In the genomic region with DNA sequence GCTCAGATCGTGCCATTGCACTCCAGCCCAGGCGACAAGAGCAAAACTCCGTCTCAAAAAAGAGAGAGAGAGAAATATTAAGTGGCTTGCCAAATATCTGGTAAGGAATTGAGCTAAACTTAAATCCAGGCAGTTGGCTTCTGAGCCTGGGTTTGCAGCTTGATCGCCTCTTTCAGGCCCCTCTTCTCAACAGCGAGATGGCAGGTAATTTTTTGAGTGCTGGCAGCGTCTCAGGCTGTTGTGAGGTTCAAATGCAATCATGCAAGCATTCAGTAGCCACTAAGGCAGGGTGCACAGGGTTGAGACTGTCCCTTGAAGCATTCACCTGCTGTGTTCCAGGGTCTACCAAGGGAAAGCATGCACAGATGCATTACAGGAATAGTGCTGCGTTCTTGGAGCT, we compare ENCODE assay signal across 14 cellular contexts. TPM values are rescaled to one million over a fixed set of nuclear protein-coding genes. Genes with fewer than 3 reads are reported as not detected.
A peak's percentile ranks its signal among the peaks of the same experiment; 100 is the strongest.
DNase-seq lines count a peak whose midpoint lies in the region; ATAC-seq, FAIRE-seq and TF ChIP-seq lines count a peak whose summit lies in the region.
"Had no signal": no experiment of that assay in that cellular context is flagged by ENCODE, and none has a peak within 500 bp of the region (broad histone marks: within the 10 kb centered on the region; RNA-seq: fewer than 3 reads in every experiment).

No MANE protein-coding gene starts in this region.

- TF ChIP-seq EP300 in A549 (IDR thresholded peaks at IDR 0.05): no peak

- intact Hi-C loops in CD14-positive monocyte (cut with micrococcal nuclease): no loop called here

- H3K27ac Mint-ChIP-seq in naive thymus-derived CD8-positive, alpha-beta T cell: peak overlapping the region in 2 of 10 donors; percentile 91 to 95
- no peak overlapping the region for H3K27ac Mint-ChIP-seq in CD14-positive monocyte

- peak overlapping the region; percentile 3 for H3K9ac ChIP-seq in HUES6 (ENCODE audit: low read length)

- H3K36me3 ChIP-seq in HUES6 (ENCODE audit: control insufficient read depth, insufficient read depth, low read length): peaks cover 9% of the 10 kb centered on the region
- H3K36me3 ChIP-seq: upper lobe of right lung had no signal

- H3K4me2 ChIP-seq in A549: peak overlapping the region; percentile 99; the same call in 1 of the 3 replicates

- no peaks in the 10 kb centered on the region for H3K9me3 ChIP-seq in A549
- H3K9me3 ChIP-seq in HUES6 (ENCODE audit: control insufficient read depth, insufficient read depth, low read depth, low read length): no peaks in the 10 kb centered on the region
- H3K9me3 ChIP-seq: upper lobe of right lung had no signal

- peaks cover 0 to 2% (median 0%) of the 10 kb centered on the region in 3 donors for H3K36me3 Mint-ChIP-seq in naive thymus-derived CD8-positive, alpha-beta T cell
- H3K36me3 Mint-ChIP-seq in CD14-positive monocyte: no peaks in the 10 kb centered on the region
- H3K36me3 Mint-ChIP-seq: activated naive CD4-positive, alpha-beta T cell treated with anti-CD3 and anti-CD28 coated beads, Interleukin-2, amount 50 U/mL, for 72 hours; brain had no signal

- TF ChIP-seq CTCF in A549 (IDR thresholded peaks at IDR 0.05) (no peak), CD14-positive monocyte (IDR thresholded peaks at IDR 0.05) (no peak)

- TF ChIP-seq POLR2A in A549 (IDR thresholded peaks at IDR 0.05; ENCODE audit: low read length): no peak

- H3K4me1 Mint-ChIP-seq in naive thymus-derived CD8-positive, alpha-beta T cell: peaks cover 0 to 18% (median 10%) of the 10 kb centered on the region in 4 donors
- peaks cover 7% of the 10 kb centered on the region for H3K4me1 Mint-ChIP-seq in CD14-positive monocyte

- no peak for FAIRE-seq in A549 (lab: Jason Lieb, UNC)

- no peak overlapping the region for H3K4me3 ChIP-seq in A549
- H3K4me3 ChIP-seq in HUES6 (ENCODE audit: low read depth, low read length): no peak overlapping the region

- DNase-seq in A549 (ENCODE audit: low read depth in 1 of 2, low spot score in 1 of 2) (no peak), NCI-H510A treated with DMSO at 0.1 percent for 48 hours (lab: John Stamatoyannopoulos, UW) (no peak), iPS-NIHi11 (ENCODE audit: low spot score) (no peak), CD14-positive monocyte (ENCODE audit: low spot score) (no peak)
- DNase-seq in naive thymus-derived CD8-positive, alpha-beta T cell: no peak
- DNase-seq in activated CD8-positive, alpha-beta memory T cell treated with anti-CD3 and anti-CD28 coated beads, Interleukin-2, amount 50 U/mL, for 48 hours: no peak

- WGBS in A549 (ENCODE audit: missing lambda C conversion rate): 76% methylated on average over 7 of the region's 7 CpGs

- H3K4me1 ChIP-seq in A549 (peaks cover 9% of the 10 kb centered on the region), HUES6 (ENCODE audit: control insufficient read depth, insufficient read depth, low read length) (peaks cover 34% of the 10 kb centered on the region)

- POLR2A ChIA-PET in A549 (lab: Yijun Ruan, JAX): interaction anchor here (0.8 to 2.2 kb wide), 6 partner anchors 9 to 89 kb away, joined by 3 to 10 read pairs (median 4); a partner anchor contains a TSS
- POLR2A ChIA-PET in naive thymus-derived CD8-positive, alpha-beta T cell (lab: Charles Lee): interaction anchor here (0.6 to 2.6 kb wide), 13 partner anchors 9 to 273 kb away, joined by 3 to 26 read pairs (median 4); a partner anchor contains a TSS

- H3K27me3 Mint-ChIP-seq in naive thymus-derived CD8-positive, alpha-beta T cell: peaks cover 0 to 4% (median 0%) of the 10 kb centered on the region in 5 donors
- peaks cover 23 to 29% (median 25%) of the 10 kb centered on the region in 3 donors for H3K27me3 Mint-ChIP-seq in CD14-positive monocyte (ENCODE audit: low read depth in 3 of 3)

- CTCF ChIA-PET in A549 (lab: Yijun Ruan, JAX): interaction anchor here (1.0 to 3.1 kb wide), 8 partner anchors 9 to 69 kb away, joined by 3 to 16 read pairs (median 3); a partner anchor contains a TSS

- no peaks in the 10 kb centered on the region; the same call in 1 of the 2 replicates for H3K27me3 ChIP-seq in HUES6 (ENCODE audit: control insufficient read depth, insufficient read depth, low read length)
- H3K27me3 ChIP-seq: upper lobe of right lung had no signal

- TF ChIP-seq RAD21 in A549 (conservative IDR thresholded peaks at IDR 0.05 in 1 of 2, IDR thresholded peaks at IDR 0.05 in 1 of 2): no peak

- H3K27ac ChIP-seq in A549: peak overlapping the region in 1 of 2 experiments; percentile 87; a peak in 2 of 6 replicates
- peak overlapping the region; percentile 4; the same call in 1 of the 2 replicates for H3K27ac ChIP-seq in HUES6 (ENCODE audit: low read depth, low read length)
- peak overlapping the region; percentile 94 for H3K27ac ChIP-seq in angular gyrus (ENCODE audit: low read depth, low read length)
- H3K27ac ChIP-seq: upper lobe of right lung had no signal

- H3K4me3 Mint-ChIP-seq in naive thymus-derived CD8-positive, alpha-beta T cell: peak overlapping the region in 8 of 10 donors; percentile 75 to 89 (median 86)
- peak overlapping the region in 1 of 2 donors; percentile 87 for H3K4me3 Mint-ChIP-seq in CD14-positive monocyte

- no peaks in the 10 kb centered on the region for H3K9me3 Mint-ChIP-seq in naive thymus-derived CD8-positive, alpha-beta T cell
- peaks cover 0 to 5% (median 1%) of the 10 kb centered on the region in 7 donors for H3K9me3 Mint-ChIP-seq in CD14-positive monocyte
- H3K9me3 Mint-ChIP-seq: activated naive CD4-positive, alpha-beta T cell treated with anti-CD3 and anti-CD28 coated beads, Interleukin-2, amount 50 U/mL, for 72 hours had no signal

- no peak for ATAC-seq in A549
- ATAC-seq in naive thymus-derived CD8-positive, alpha-beta T cell: no peak

TF ChIP-seq in A549, 52 proteins besides CTCF, POLR2A, EP300 and RAD21 (continues in another document):
- TF ChIP-seq TFCP2L1 (CRISPR knock-in tag; IDR thresholded peaks at IDR 0.05): no peak

RNA-seq across cellular contexts. Expression of a gene that starts 0.7 kb away (rescaled TPM):
- 19.2 and 29.1 TPM in 2 replicates for polyA plus RNA-seq in A549 (2011; rRNA removed)
- polyA plus RNA-seq in A549 (2012; cell fraction: cytosol; rRNA removed): 17.2 and 23.0 TPM in 2 replicates
- 48.8 and 53.2 TPM in 2 replicates for polyA plus RNA-seq in A549 (2012; cell fraction: nucleus; rRNA removed)
- 23.0 to 32.1 TPM (median 29.8 TPM) in 3 replicates for polyA plus RNA-seq in A549 (2017; fragmentation: RNase III; extraction: RNeasy Plus Mini Kit Qiagen cat#74134 plus additional on column Dnase treatment)
- polyA minus RNA-seq in A549 (2011; rRNA and poly(A)+ RNA removed): 17.2 and 25.4 TPM in 2 replicates
- 10 to 100 TPM; 53.9 to 58.4 TPM for total RNA-seq in naive thymus-derived CD8-positive, alpha-beta T cell
- 10 to 100 TPM; 25.1 to 40.9 (median 25.4) TPM for polyA plus RNA-seq in naive thymus-derived CD8-positive, alpha-beta T cell
- 1 to 10 TPM; 1.5 to 2.3 TPM for polyA plus RNA-seq in CD14-positive monocyte
- total RNA-seq: osteocyte had no signal

RNA-seq across cellular contexts. Expression of a gene that starts 22.4 kb away (rescaled TPM):
- polyA plus RNA-seq in A549 (2011; rRNA removed): 0.03 TPM in 1 of 2 replicates, not detected in the other
- 0.01 TPM in 1 of 2 replicates, not detected in the other for polyA plus RNA-seq in A549 (2012; cell fraction: cytosol; rRNA removed)
- polyA plus RNA-seq in A549 (2012; cell fraction: nucleus; rRNA removed): 0.05 and 0.18 TPM in 2 replicates
- not detected in 3 replicates for polyA plus RNA-seq in A549 (2017; fragmentation: RNase III; extraction: RNeasy Plus Mini Kit Qiagen cat#74134 plus additional on column Dnase treatment)
- polyA minus RNA-seq in A549 (2011; rRNA and poly(A)+ RNA removed): 0.04 TPM in 1 of 2 replicates, not detected in the other
- under 1 TPM in 1 of 2 experiments, not detected in 1; 0.27 TPM for total RNA-seq in naive thymus-derived CD8-positive, alpha-beta T cell
- polyA plus RNA-seq in naive thymus-derived CD8-positive, alpha-beta T cell: under 1 TPM in 1 of 3 donors, not detected in 2; 0.08 TPM
- not detected for polyA plus RNA-seq in CD14-positive monocyte
- total RNA-seq: glomerular endothelial cell, left ventricle myocardium superior, upper lobe of right lung had no signal

RNA-seq across cellular contexts. Expression of a gene that starts 23.2 kb away (rescaled TPM):
- polyA plus RNA-seq in A549 (2011; rRNA removed) (8.4 and 8.6 TPM in 2 replicates), A549 (2017; fragmentation: RNase III; extraction: RNeasy Plus Mini Kit Qiagen cat#74134 plus additional on column Dnase treatment) (6.8 to 9.3 TPM (median 8.7 TPM) in 3 replicates), CD14-positive monocyte (10 to 100 TPM; 10.9 to 11.9 TPM)
- polyA plus RNA-seq in A549 (2012; cell fraction: cytosol; rRNA removed): 10.4 and 18.1 TPM in 2 replicates
- 11.5 and 19.4 TPM in 2 replicates for polyA plus RNA-seq in A549 (2012; cell fraction: nucleus; rRNA removed)
- polyA minus RNA-seq in A549 (2011; rRNA and poly(A)+ RNA removed): 4.3 and 5.1 TPM in 2 replicates
- 10 to 100 TPM; 26.3 to 29.3 TPM for total RNA-seq in naive thymus-derived CD8-positive, alpha-beta T cell
- polyA plus RNA-seq in naive thymus-derived CD8-positive, alpha-beta T cell: 10 to 100 TPM in 2 of 3 donors, 1 to 10 TPM in 1; 9.6 to 14.1 (median 10.5) TPM

RNA-seq across cellular contexts. Expression of a gene that starts 23.8 kb away (rescaled TPM):
- 0.47 and 0.54 TPM in 2 replicates for polyA plus RNA-seq in A549 (2011; rRNA removed)
- 0.14 and 0.19 TPM in 2 replicates for polyA plus RNA-seq in A549 (2012; cell fraction: cytosol; rRNA removed)
- polyA plus RNA-seq in A549 (2012; cell fraction: nucleus; rRNA removed): 0.22 and 0.31 TPM in 2 replicates
- 0.56 to 0.68 TPM (median 0.65 TPM) in 3 replicates for polyA plus RNA-seq in A549 (2017; fragmentation: RNase III; extraction: RNeasy Plus Mini Kit Qiagen cat#74134 plus additional on column Dnase treatment)
- 0.21 and 0.39 TPM in 2 replicates for polyA minus RNA-seq in A549 (2011; rRNA and poly(A)+ RNA removed)
- total RNA-seq in naive thymus-derived CD8-positive, alpha-beta T cell: under 1 TPM in 1 of 2 experiments, not detected in 1; 0.16 TPM
- not detected for polyA plus RNA-seq in naive thymus-derived CD8-positive, alpha-beta T cell
- not detected for polyA plus RNA-seq in CD14-positive monocyte

RNA-seq across cellular contexts. Expression of a gene that starts 23.9 kb away (rescaled TPM):
- polyA plus RNA-seq in A549 (2011; rRNA removed) (17.2 and 18.3 TPM in 2 replicates), A549 (2017; fragmentation: RNase III; extraction: RNeasy Plus Mini Kit Qiagen cat#74134 plus additional on column Dnase treatment) (40.3 to 48.2 TPM (median 46.5 TPM) in 3 replicates), CD14-positive monocyte (10 to 100 TPM; 26.9 to 37.0 TPM)
- polyA plus RNA-seq in A549 (2012; cell fraction: cytosol; rRNA removed): 41.4 and 42.6 TPM in 2 replicates
- 87.4 and 92.4 TPM in 2 replicates for polyA plus RNA-seq in A549 (2012; cell fraction: nucleus; rRNA removed)
- polyA minus RNA-seq in A549 (2011; rRNA and poly(A)+ RNA removed): 24.2 and 25.3 TPM in 2 replicates
- 10 to 100 TPM; 57.2 to 59.1 TPM for total RNA-seq in naive thymus-derived CD8-positive, alpha-beta T cell
- 10 to 100 TPM; 39.2 to 53.4 (median 46.6) TPM for polyA plus RNA-seq in naive thymus-derived CD8-positive, alpha-beta T cell

Comparison
In these comparisons a context has a peak if more than half of its experiments do, and no peak if none do; other contexts are left out.
1. RNA of a gene that starts 0.7 kb away (polyA plus RNA-seq): 17.2 to 53.2 TPM in A549 and 25.1 to 40.9 TPM in naive thymus-derived CD8-positive, alpha-beta T cell; 1.5 to 2.3 TPM in CD14-positive monocyte; every median in the first group is over 4 times any median in the second.